ENCODE assay signal across 1 cellular context in the genomic region with DNA sequence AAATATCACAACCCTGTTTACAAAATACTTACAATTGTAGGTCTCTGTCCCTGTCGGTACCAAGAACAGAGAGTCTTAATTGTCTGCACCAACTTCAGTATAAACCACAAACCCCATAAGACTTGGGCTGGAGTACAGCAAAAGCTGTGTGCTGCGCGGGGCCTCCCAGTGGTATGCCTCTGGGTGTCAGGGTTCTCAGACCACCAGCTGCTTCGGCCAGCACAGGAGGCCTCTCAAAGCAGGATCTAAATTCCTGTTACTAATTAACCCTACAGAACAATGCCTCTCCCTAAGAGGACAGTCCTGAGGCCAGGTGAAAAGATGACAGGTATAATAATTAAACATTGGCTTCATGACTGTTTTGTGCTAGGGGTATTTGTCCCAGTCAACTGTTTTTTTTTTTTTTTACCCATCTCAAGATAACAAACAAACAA.
TF ChIP-seq lines count a peak whose summit lies in the region.

No MANE protein-coding gene starts in this region.

TF ChIP-seq in HepG2, 621 proteins besides CTCF, POLR2A, EP300 and RAD21 (continued from another document and continues in another):
- TF ChIP-seq, protein P1, sequence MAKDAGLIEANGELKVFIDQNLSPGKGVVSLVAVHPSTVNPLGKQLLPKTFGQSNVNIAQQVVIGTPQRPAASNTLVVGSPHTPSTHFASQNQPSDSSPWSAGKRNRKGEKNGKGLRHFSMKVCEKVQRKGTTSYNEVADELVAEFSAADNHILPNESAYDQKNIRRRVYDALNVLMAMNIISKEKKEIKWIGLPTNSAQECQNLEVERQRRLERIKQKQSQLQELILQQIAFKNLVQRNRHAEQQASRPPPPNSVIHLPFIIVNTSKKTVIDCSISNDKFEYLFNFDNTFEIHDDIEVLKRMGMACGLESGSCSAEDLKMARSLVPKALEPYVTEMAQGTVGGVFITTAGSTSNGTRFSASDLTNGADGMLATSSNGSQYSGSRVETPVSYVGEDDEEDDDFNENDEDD (CRISPR knock-in tag; IDR thresholded peaks at IDR 0.05; ENCODE audit: borderline replicate concordance): no peak
- no peak for TF ChIP-seq TOE1 (CRISPR knock-in tag; IDR thresholded peaks at IDR 0.05)
- TF ChIP-seq, protein P2, sequence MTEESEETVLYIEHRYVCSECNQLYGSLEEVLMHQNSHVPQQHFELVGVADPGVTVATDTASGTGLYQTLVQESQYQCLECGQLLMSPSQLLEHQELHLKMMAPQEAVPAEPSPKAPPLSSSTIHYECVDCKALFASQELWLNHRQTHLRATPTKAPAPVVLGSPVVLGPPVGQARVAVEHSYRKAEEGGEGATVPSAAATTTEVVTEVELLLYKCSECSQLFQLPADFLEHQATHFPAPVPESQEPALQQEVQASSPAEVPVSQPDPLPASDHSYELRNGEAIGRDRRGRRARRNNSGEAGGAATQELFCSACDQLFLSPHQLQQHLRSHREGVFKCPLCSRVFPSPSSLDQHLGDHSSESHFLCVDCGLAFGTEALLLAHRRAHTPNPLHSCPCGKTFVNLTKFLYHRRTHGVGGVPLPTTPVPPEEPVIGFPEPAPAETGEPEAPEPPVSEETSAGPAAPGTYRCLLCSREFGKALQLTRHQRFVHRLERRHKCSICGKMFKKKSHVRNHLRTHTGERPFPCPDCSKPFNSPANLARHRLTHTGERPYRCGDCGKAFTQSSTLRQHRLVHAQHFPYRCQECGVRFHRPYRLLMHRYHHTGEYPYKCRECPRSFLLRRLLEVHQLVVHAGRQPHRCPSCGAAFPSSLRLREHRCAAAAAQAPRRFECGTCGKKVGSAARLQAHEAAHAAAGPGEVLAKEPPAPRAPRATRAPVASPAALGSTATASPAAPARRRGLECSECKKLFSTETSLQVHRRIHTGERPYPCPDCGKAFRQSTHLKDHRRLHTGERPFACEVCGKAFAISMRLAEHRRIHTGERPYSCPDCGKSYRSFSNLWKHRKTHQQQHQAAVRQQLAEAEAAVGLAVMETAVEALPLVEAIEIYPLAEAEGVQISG (CRISPR knock-in tag; IDR thresholded peaks at IDR 0.05): no peak
- TF ChIP-seq ERF (CRISPR knock-in tag; IDR thresholded peaks at IDR 0.05): no peak
- TF ChIP-seq ZNF83 (CRISPR knock-in tag; IDR thresholded peaks at IDR 0.05; ENCODE audit: borderline replicate concordance): no peak
- no peak for TF ChIP-seq KDM3A (CRISPR knock-in tag; IDR thresholded peaks at IDR 0.05; ENCODE audit: low read depth)
- TF ChIP-seq ZNF225 (CRISPR knock-in tag; IDR thresholded peaks at IDR 0.05): no peak
- peak; percentile 42; the same call in 1 of the 2 replicates for TF ChIP-seq MED1 (CRISPR knock-in tag; IDR thresholded peaks at IDR 0.05)
- no peak for TF ChIP-seq RFX5 (IDR thresholded peaks at IDR 0.05; ENCODE audit: low read depth, low read length)
- TF ChIP-seq, protein P3, sequence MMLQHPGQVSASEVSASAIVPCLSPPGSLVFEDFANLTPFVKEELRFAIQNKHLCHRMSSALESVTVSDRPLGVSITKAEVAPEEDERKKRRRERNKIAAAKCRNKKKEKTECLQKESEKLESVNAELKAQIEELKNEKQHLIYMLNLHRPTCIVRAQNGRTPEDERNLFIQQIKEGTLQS (CRISPR knock-in tag; IDR thresholded peaks at IDR 0.05): no peak
- no peak for TF ChIP-seq HNRNPLL (IDR thresholded peaks at IDR 0.05; ENCODE audit: low read depth, low read length, poor library complexity, severe bottlenecking)
- TF ChIP-seq ZNF251 (CRISPR knock-in tag; IDR thresholded peaks at IDR 0.05): no peak
- no peak for TF ChIP-seq HNRNPK (IDR thresholded peaks at IDR 0.05; ENCODE audit: low read depth, low read length, poor library complexity, severe bottlenecking)
- TF ChIP-seq, protein P4, sequence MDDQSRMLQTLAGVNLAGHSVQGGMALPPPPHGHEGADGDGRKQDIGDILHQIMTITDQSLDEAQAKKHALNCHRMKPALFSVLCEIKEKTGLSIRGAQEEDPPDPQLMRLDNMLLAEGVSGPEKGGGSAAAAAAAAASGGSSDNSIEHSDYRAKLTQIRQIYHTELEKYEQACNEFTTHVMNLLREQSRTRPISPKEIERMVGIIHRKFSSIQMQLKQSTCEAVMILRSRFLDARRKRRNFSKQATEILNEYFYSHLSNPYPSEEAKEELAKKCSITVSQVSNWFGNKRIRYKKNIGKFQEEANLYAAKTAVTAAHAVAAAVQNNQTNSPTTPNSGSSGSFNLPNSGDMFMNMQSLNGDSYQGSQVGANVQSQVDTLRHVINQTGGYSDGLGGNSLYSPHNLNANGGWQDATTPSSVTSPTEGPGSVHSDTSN (CRISPR knock-in tag; IDR thresholded peaks at IDR 0.05; ENCODE audit: borderline replicate concordance): no peak
- no peak for TF ChIP-seq JUN (CRISPR knock-in tag; IDR thresholded peaks at IDR 0.05)
- peak; percentile 40; the same call in 1 of the 2 replicates for TF ChIP-seq POLR2G (IDR thresholded peaks at IDR 0.05; ENCODE audit: low read depth, low read length)
- TF ChIP-seq MEIS2 (CRISPR knock-in tag; IDR thresholded peaks at IDR 0.05): no peak
- TF ChIP-seq SAFB2 (CRISPR knock-in tag; IDR thresholded peaks at IDR 0.05; ENCODE audit: borderline replicate concordance, low read depth): no peak
- TF ChIP-seq ZNF136 (CRISPR knock-in tag; IDR thresholded peaks at IDR 0.05; ENCODE audit: low read depth): no peak
- TF ChIP-seq NFYB (CRISPR knock-in tag; IDR thresholded peaks at IDR 0.05): no peak
- TF ChIP-seq ZEB1 (IDR thresholded peaks at IDR 0.05; ENCODE audit: insufficient replicate concordance, low read depth): peak; percentile 74
- no peak for TF ChIP-seq MYNN (CRISPR knock-in tag; IDR thresholded peaks at IDR 0.05; ENCODE audit: low read depth)
- TF ChIP-seq, protein P5, sequence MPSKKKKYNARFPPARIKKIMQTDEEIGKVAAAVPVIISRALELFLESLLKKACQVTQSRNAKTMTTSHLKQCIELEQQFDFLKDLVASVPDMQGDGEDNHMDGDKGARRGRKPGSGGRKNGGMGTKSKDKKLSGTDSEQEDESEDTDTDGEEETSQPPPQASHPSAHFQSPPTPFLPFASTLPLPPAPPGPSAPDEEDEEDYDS (CRISPR knock-in tag; IDR thresholded peaks at IDR 0.05): no peak
- TF ChIP-seq, protein P6, sequence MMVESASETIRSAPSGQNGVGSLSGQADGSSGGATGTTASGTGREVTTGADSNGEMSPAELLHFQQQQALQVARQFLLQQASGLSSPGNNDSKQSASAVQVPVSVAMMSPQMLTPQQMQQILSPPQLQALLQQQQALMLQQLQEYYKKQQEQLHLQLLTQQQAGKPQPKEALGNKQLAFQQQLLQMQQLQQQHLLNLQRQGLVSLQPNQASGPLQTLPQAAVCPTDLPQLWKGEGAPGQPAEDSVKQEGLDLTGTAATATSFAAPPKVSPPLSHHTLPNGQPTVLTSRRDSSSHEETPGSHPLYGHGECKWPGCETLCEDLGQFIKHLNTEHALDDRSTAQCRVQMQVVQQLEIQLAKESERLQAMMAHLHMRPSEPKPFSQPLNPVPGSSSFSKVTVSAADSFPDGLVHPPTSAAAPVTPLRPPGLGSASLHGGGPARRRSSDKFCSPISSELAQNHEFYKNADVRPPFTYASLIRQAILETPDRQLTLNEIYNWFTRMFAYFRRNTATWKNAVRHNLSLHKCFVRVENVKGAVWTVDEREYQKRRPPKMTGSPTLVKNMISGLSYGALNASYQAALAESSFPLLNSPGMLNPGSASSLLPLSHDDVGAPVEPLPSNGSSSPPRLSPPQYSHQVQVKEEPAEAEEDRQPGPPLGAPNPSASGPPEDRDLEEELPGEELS (CRISPR knock-in tag; IDR thresholded peaks at IDR 0.05): peak; percentile 87
- TF ChIP-seq, protein P7, sequence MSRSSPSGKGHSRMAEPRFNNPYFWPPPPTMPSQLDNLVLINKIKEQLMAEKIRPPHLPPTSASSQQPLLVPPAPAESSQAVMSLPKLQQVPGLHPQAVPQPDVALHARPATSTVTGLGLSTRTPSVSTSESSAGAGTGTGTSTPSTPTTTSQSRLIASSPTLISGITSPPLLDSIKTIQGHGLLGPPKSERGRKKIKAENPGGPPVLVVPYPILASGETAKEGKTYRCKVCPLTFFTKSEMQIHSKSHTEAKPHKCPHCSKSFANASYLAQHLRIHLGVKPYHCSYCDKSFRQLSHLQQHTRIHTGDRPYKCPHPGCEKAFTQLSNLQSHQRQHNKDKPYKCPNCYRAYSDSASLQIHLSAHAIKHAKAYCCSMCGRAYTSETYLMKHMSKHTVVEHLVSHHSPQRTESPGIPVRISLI (CRISPR knock-in tag; IDR thresholded peaks at IDR 0.05; ENCODE audit: borderline replicate concordance): peak; percentile 70; the same call in 1 of the 2 replicates
- TF ChIP-seq, protein P8, sequence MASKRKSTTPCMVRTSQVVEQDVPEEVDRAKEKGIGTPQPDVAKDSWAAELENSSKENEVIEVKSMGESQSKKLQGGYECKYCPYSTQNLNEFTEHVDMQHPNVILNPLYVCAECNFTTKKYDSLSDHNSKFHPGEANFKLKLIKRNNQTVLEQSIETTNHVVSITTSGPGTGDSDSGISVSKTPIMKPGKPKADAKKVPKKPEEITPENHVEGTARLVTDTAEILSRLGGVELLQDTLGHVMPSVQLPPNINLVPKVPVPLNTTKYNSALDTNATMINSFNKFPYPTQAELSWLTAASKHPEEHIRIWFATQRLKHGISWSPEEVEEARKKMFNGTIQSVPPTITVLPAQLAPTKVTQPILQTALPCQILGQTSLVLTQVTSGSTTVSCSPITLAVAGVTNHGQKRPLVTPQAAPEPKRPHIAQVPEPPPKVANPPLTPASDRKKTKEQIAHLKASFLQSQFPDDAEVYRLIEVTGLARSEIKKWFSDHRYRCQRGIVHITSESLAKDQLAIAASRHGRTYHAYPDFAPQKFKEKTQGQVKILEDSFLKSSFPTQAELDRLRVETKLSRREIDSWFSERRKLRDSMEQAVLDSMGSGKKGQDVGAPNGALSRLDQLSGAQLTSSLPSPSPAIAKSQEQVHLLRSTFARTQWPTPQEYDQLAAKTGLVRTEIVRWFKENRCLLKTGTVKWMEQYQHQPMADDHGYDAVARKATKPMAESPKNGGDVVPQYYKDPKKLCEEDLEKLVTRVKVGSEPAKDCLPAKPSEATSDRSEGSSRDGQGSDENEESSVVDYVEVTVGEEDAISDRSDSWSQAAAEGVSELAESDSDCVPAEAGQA (IDR thresholded peaks at IDR 0.05; ENCODE audit: low read depth): no peak
- TF ChIP-seq, protein P8 (CRISPR knock-in tag; IDR thresholded peaks at IDR 0.05; ENCODE audit: borderline replicate concordance): no peak
- 0 out of 2 replicates have a peak, but pooled peaks have one; percentile 13 for TF ChIP-seq SMC3 (IDR thresholded peaks at IDR 0.05; ENCODE audit: low read length)
- TF ChIP-seq, protein P9, sequence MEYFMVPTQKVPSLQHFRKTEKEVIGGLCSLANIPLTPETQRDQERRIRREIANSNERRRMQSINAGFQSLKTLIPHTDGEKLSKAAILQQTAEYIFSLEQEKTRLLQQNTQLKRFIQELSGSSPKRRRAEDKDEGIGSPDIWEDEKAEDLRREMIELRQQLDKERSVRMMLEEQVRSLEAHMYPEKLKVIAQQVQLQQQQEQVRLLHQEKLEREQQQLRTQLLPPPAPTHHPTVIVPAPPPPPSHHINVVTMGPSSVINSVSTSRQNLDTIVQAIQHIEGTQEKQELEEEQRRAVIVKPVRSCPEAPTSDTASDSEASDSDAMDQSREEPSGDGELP (IDR thresholded peaks at IDR 0.05; ENCODE audit: borderline replicate concordance, low read depth): peak; percentile 92
- TF ChIP-seq ZNF792 (CRISPR knock-in tag; IDR thresholded peaks at IDR 0.05): no peak
- TF ChIP-seq NCOA5 (CRISPR knock-in tag; IDR thresholded peaks at IDR 0.05): no peak
- no peak for TF ChIP-seq ZSCAN31 (CRISPR knock-in tag; IDR thresholded peaks at IDR 0.05; ENCODE audit: low read depth)
- no peak for TF ChIP-seq XBP1 (CRISPR knock-in tag; IDR thresholded peaks at IDR 0.05)
- TF ChIP-seq, protein P10, sequence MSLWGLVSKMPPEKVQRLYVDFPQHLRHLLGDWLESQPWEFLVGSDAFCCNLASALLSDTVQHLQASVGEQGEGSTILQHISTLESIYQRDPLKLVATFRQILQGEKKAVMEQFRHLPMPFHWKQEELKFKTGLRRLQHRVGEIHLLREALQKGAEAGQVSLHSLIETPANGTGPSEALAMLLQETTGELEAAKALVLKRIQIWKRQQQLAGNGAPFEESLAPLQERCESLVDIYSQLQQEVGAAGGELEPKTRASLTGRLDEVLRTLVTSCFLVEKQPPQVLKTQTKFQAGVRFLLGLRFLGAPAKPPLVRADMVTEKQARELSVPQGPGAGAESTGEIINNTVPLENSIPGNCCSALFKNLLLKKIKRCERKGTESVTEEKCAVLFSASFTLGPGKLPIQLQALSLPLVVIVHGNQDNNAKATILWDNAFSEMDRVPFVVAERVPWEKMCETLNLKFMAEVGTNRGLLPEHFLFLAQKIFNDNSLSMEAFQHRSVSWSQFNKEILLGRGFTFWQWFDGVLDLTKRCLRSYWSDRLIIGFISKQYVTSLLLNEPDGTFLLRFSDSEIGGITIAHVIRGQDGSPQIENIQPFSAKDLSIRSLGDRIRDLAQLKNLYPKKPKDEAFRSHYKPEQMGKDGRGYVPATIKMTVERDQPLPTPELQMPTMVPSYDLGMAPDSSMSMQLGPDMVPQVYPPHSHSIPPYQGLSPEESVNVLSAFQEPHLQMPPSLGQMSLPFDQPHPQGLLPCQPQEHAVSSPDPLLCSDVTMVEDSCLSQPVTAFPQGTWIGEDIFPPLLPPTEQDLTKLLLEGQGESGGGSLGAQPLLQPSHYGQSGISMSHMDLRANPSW (CRISPR knock-in tag; IDR thresholded peaks at IDR 0.05; ENCODE audit: borderline replicate concordance): no peak
- no peak for TF ChIP-seq ZNF263 (CRISPR knock-in tag; IDR thresholded peaks at IDR 0.05)
- no peak for TF ChIP-seq HCFC1 (IDR thresholded peaks at IDR 0.05; ENCODE audit: low read depth, low read length)
